ENCODE assay signal across 33 cellular contexts in the genomic region with DNA sequence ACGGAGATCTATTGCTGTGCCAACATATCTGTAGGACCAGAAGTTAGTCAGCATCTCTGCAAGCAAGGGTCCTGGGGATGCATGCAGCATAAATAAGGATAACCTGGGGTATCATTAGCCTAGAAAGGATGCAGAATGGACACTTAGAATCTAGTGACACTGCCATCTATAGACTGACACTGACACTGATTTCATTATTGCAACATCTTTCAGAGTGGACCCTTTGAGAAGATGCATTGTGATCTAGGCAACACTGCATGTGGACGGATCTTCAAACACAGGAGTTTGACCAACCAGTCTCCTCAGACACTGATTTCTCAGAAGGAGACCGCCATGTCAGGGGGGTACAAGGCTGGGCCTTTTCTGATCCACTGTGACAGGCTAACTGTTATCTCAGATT. TPM values are rescaled to one million over a fixed set of nuclear protein-coding genes. Genes with fewer than 3 reads are reported as not detected.
"Had no signal": no experiment of that assay in that cellular context is flagged by ENCODE, and none has a peak within 500 bp of the region (broad histone marks: within the 10 kb centered on the region; RNA-seq: fewer than 3 reads in every experiment).

No MANE protein-coding gene starts in this region.

- H3K27ac ChIP-seq: left lung, lower lobe of right lung, pancreas, prostate gland, sigmoid colon, tibial nerve, uterus had no signal

- H3K27me3 ChIP-seq: left lung, pancreas, sigmoid colon, tibial nerve, uterus had no signal

- H3K36me3 ChIP-seq: left lung, lower lobe of right lung, pancreas, prostate gland, sigmoid colon, tibial nerve, uterus had no signal

- H3K9me3 ChIP-seq: lower lobe of right lung, pancreas, prostate gland had no signal

- FAIRE-seq: islet of Langerhans, kidney, pancreas, small intestine had no signal

- H3K4me3 ChIP-seq: left lung, lower lobe of right lung, pancreas, prostate gland, sigmoid colon, tibial nerve, uterus had no signal

- DNase-seq: immature natural killer cell; kidney; left colon; left lung; lower lobe of right lung; mammary epithelial cell; mesenchymal stem cell; naive thymus-derived CD8-positive, alpha-beta T cell; nucleus accumbens; pancreas; posterior cingulate gyrus; retina; right cardiac atrium; sigmoid colon; small intestine; stimulated activated CD4-positive, alpha-beta T cell treated with anti-CD3 and anti-CD28 coated beads, Interleukin-1b, Interleukin-23, amount 100 ng/mL, for 48 hours; stimulated activated CD4-positive, alpha-beta T cell treated with anti-CD3 and anti-CD28 coated beads, Interleukin-2, amount 100 ng/mL, for 48 hours; stimulated activated CD4-positive, alpha-beta T cell treated with anti-CD3 and anti-CD28 coated beads, Interleukin-4, amount 100 ng/mL, for 4 hours; stimulated activated CD8-positive, alpha-beta memory T cell treated with anti-CD3 and anti-CD28 coated beads, Interleukin-4, amount 100 ng/mL, for 48 hours; stimulated activated naive CD4-positive, alpha-beta T cell treated with Interleukin-2 at 50 U/mL for 16 hours; stimulated activated naive CD8-positive, alpha-beta T cell treated with anti-CD3 and anti-CD28 coated beads, Interleukin-15, amount 100 ng/mL, for 72 hours; substantia nigra; uterus had no signal

- H3K4me1 ChIP-seq: left lung, lower lobe of right lung, pancreas, prostate gland, sigmoid colon, tibial nerve, uterus had no signal

- ATAC-seq: left colon; left lung; lower lobe of right lung; naive thymus-derived CD8-positive, alpha-beta T cell; pancreas; right cardiac atrium; stimulated activated memory B cell treated with anti-CD40 and anti-IgM and Interleukin-4, amounts not matched to agents 10 μg/mL and 1 μg/mL and 100 μg/mL, for 72 hours; stimulated activated naive CD8-positive, alpha-beta T cell treated with anti-CD3 and anti-CD28 coated beads, Interleukin-15, amount 100 ng/mL, for 72 hours had no signal

RNA-seq across cellular contexts. Expression of a gene that starts 52.4 kb away (rescaled TPM):
- total RNA-seq: kidney; left colon; left lung; lower lobe of right lung; mammary epithelial cell; mucosa of gallbladder; naive thymus-derived CD8-positive, alpha-beta T cell; neural crest cell; osteoblast; pancreas; prostate gland; sigmoid colon; temporal lobe; tibial nerve; ureter; uterus had no signal
- polyA plus RNA-seq: immature natural killer cell; liver; mammary epithelial cell; naive thymus-derived CD8-positive, alpha-beta T cell; pancreas; sigmoid colon; small intestine had no signal
